In genomic region chr1:36153476-36153875, GRCh38 we compare ENCODE assay signal across 15 cellular contexts. TPM values are rescaled to one million over a fixed set of nuclear protein-coding genes. Genes with fewer than 3 reads are reported as not detected.
DNase-seq lines count a peak whose midpoint lies in the region; ATAC-seq and TF ChIP-seq lines count a peak whose summit lies in the region.
"Had no signal": no experiment of that assay in that cellular context is flagged by ENCODE, and none has a peak within 500 bp of the region (broad histone marks: within the 10 kb centered on the region; RNA-seq: fewer than 3 reads in every experiment).

No MANE protein-coding gene starts in this region.

- CTCF ChIA-PET in A673 (lab: Charles Lee), result interaction anchor here (0.6 kb wide), 1 partner anchor 37 kb away, joined by 4 read pairs; no protein-coding TSS in a partner anchor

- no peak for TF ChIP-seq EP300 in transverse colon (IDR thresholded peaks at IDR 0.05; ENCODE audit: low read depth)

- DNase-seq in A673 (ENCODE audit: low spot score) (no peak), kidney glomerular epithelial cell (lab: John Stamatoyannopoulos, UW) (no peak), H9 (no peak), transverse colon (no peak)
- DNase-seq in CD4-positive, CD25-positive, alpha-beta regulatory T cell, result no peak
- DNase-seq in activated T-helper 2 cell treated with anti-CD3 and anti-CD28 coated beads, Interferon-gamma antibody, Interleukin-2, Interleukin-4, amounts not matched to agents 10 μg/mL and 5 μg/mL and 100 μg/mL, durations not matched to agents 14 hours and 24 hours and 36 hours (ENCODE audit: low spot score), result no peak
- DNase-seq: activated CD8-positive, alpha-beta memory T cell treated with anti-CD3 and anti-CD28 coated beads, Interleukin-2, amount 50 U/mL, for 4 hours; aorta; EL; NCI-H2171 treated with DMSO at 0.1 percent for 48 hours; NK-92 treated with Interleukin-12 subunit alpha and Interleukin-12 subunit beta, amount 100 ng/mL, for 24 hours; stimulated activated CD4-positive, alpha-beta T cell treated with anti-CD3 and anti-CD28 coated beads, Interleukin-15, amount 100 ng/mL, for 24 hours had no signal

- in situ Hi-C loops in transverse colon (cut with MboI; ENCODE audit: low pct_ligation_motif_present in 1 of 4, low pct_unique_long_range_greater_than_20kb in 1 of 4, low sequenced_read_pairs in 3 of 4), result loop anchor here in 1 of 4 donors (5.0 kb wide), 1 partner anchor 134 kb away; no protein-coding TSS in a partner anchor

- no peak overlapping the region for H3K4me2 ChIP-seq in H9 (ENCODE audit: insufficient read depth, insufficient read length, low read length)

- no peak overlapping the region for H4K8ac ChIP-seq in H9 (replicated peaks; ENCODE audit: insufficient read length, low read depth, low read length)

- peaks cover 3% of the 10 kb centered on the region; the same call in 1 of the 2 replicates for H3K79me2 ChIP-seq in H9 (ENCODE audit: insufficient read depth, low read length)

- TF ChIP-seq CTCF in A673 (conservative IDR thresholded peaks at IDR 0.05; ENCODE audit: low read depth, low read length) (no peak), nephron (IDR thresholded peaks at IDR 0.05; ENCODE audit: unreplicated experiment in 3 of 3) (no peak), H9 (conservative IDR thresholded peaks at IDR 0.05) (no peak), transverse colon (IDR thresholded peaks at IDR 0.05) (no peak)

- H3K4me1 ChIP-seq in A673 (ENCODE audit: insufficient read depth, low read length, poor library complexity, severe bottlenecking), result peaks cover 52% of the 10 kb centered on the region
- H3K4me1 ChIP-seq in CD4-positive, CD25-positive, alpha-beta regulatory T cell (ENCODE audit: control insufficient read depth, insufficient read depth, low read length, poor library complexity, severe bottlenecking), result peaks cover 66% of the 10 kb centered on the region
- H3K4me1 ChIP-seq in H9 (ENCODE audit: insufficient read depth, low read length), result peaks cover 3% of the 10 kb centered on the region; the same call in 1 of the 2 replicates
- peaks cover 34 to 57% (median 50%) of the 10 kb centered on the region in 4 donors for H3K4me1 ChIP-seq in transverse colon

- H3K4me3 ChIP-seq in A673 (ENCODE audit: low read depth, low read length, poor library complexity, severe bottlenecking) (no peak overlapping the region), transverse colon (no peak overlapping the region)
- H3K4me3 ChIP-seq in CD4-positive, CD25-positive, alpha-beta regulatory T cell (ENCODE audit: low read depth, low read length), result no peak overlapping the region
- H3K4me3 ChIP-seq: GM12878 had no signal

- H3K9me3 ChIP-seq in A673 (ENCODE audit: low read depth, low read length, poor library complexity, severe bottlenecking) (no peaks in the 10 kb centered on the region), H9 (ENCODE audit: control insufficient read depth, low read depth, low read length) (no peaks in the 10 kb centered on the region), transverse colon (no peaks in the 10 kb centered on the region)
- H3K9me3 ChIP-seq in CD4-positive, CD25-positive, alpha-beta regulatory T cell (ENCODE audit: control insufficient read depth in 2 of 2, low read length in 2 of 2), result no peaks in the 10 kb centered on the region

- BruUV-seq in A673 (replicated peaks; lab: Mats Ljungman, UMichigan), result no TSS peak

- no peak overlapping the region for H4K91ac ChIP-seq in H9 (ENCODE audit: insufficient read length, low read depth, low read length)

- H3K36me3 ChIP-seq in A673 (ENCODE audit: insufficient read depth, low read length, poor library complexity, severe bottlenecking), result no peaks in the 10 kb centered on the region
- H3K36me3 ChIP-seq in CD4-positive, CD25-positive, alpha-beta regulatory T cell (ENCODE audit: control insufficient read depth, insufficient read depth, low read length), result no peaks in the 10 kb centered on the region
- H3K36me3 ChIP-seq in transverse colon, result no peaks in the 10 kb centered on the region

- no peak overlapping the region for H3K9ac ChIP-seq in H9 (ENCODE audit: extremely low read depth, insufficient read length, low read length)

- H3K4ac ChIP-seq in H9 (ENCODE audit: low read depth, low read length), result no peak overlapping the region

- peaks cover 4% of the 10 kb centered on the region for H3K79me1 ChIP-seq in H9 (ENCODE audit: insufficient read depth, low read depth, low read length, poor library complexity, severe bottlenecking)

- peak overlapping the region; percentile 18 to 98 (median 90) for H3K27ac Mint-ChIP-seq in CD4-positive, CD25-positive, alpha-beta regulatory T cell
- H3K27ac Mint-ChIP-seq in activated T-helper 2 cell treated with anti-CD3 and anti-CD28 coated beads, Interferon-gamma antibody, Interleukin-2, Interleukin-4, amounts not matched to agents 10 μg/mL and 5 μg/mL and 100 μg/mL, durations not matched to agents 14 hours and 24 hours and 36 hours, result peak overlapping the region; percentile 67
- H3K27ac Mint-ChIP-seq in nephron (peak overlapping the region; percentile 97 to 98 (median 97)), H9 (no peak overlapping the region)

- no peak overlapping the region for H3T11ph ChIP-seq in H9 (ENCODE audit: low read length)

- no peak overlapping the region for H2BK120ac ChIP-seq in H9 (ENCODE audit: low read depth, low read length, poor library complexity, severe bottlenecking)

- no peak for TF ChIP-seq POLR2A in transverse colon (IDR thresholded peaks at IDR 0.05)

- H2AFZ ChIP-seq in H9 (ENCODE audit: low read length), result no peak overlapping the region

- H2AK5ac ChIP-seq in H9 (ENCODE audit: insufficient read length, low read length), result no peak overlapping the region

- no peaks in the 10 kb centered on the region for H4K20me1 ChIP-seq in H9 (ENCODE audit: control insufficient read depth, insufficient read depth, insufficient read length)

- intact Hi-C loops in A673 (cut with micrococcal nuclease; ENCODE audit: unreplicated experiment) (no loop called here), transverse colon (cut with DNase I; ENCODE audit: low total_unique reads) (loop anchor here (10.0 kb wide), 1 partner anchor 231 kb away; the partner anchor contains the start of gene STK40)
- intact Hi-C loops in activated T-helper 2 cell treated with anti-CD3 and anti-CD28 coated beads, Interferon-gamma antibody, Interleukin-2, Interleukin-4, amounts not matched to agents 10 μg/mL and 5 μg/mL and 100 μg/mL, durations not matched to agents 14 hours and 24 hours and 36 hours (cut with micrococcal nuclease), result loop anchor here (5.0 to 10.0 kb wide), 2 partner anchors 234 to 271 kb away; partner anchors contain the start of gene STK40

- no peak overlapping the region for H2BK20ac ChIP-seq in H9 (ENCODE audit: low read depth, low read length, poor library complexity, severe bottlenecking)

- no peak overlapping the region for H2BK12ac ChIP-seq in H9 (ENCODE audit: insufficient read length, low read depth, low read length)

- H3K23me2 ChIP-seq in H9 (ENCODE audit: insufficient read length, low read depth, low read length, poor library complexity, severe bottlenecking), result peaks cover 22% of the 10 kb centered on the region

- no peaks in the 10 kb centered on the region for H3K27me3 ChIP-seq in A673 (replicated peaks; ENCODE audit: insufficient read depth, low read depth, low read length, poor library complexity)
- H3K27me3 ChIP-seq in CD4-positive, CD25-positive, alpha-beta regulatory T cell (ENCODE audit: control insufficient read depth, insufficient read depth, low read length), result no peaks in the 10 kb centered on the region
- H3K27me3 ChIP-seq in H9 (ENCODE audit: insufficient read depth, low read length), result peaks cover 24% of the 10 kb centered on the region; the same call in 1 of the 2 replicates
- no peaks in the 10 kb centered on the region for H3K27me3 ChIP-seq in transverse colon

- no peak overlapping the region for H3K18ac ChIP-seq in H9 (ENCODE audit: insufficient read length, low read depth, low read length)

- no peaks in the 10 kb centered on the region for H3K36me3 Mint-ChIP-seq in CD4-positive, CD25-positive, alpha-beta regulatory T cell
- peaks cover 14% of the 10 kb centered on the region for H3K36me3 Mint-ChIP-seq in activated T-helper 2 cell treated with anti-CD3 and anti-CD28 coated beads, Interferon-gamma antibody, Interleukin-2, Interleukin-4, amounts not matched to agents 10 μg/mL and 5 μg/mL and 100 μg/mL, durations not matched to agents 14 hours and 24 hours and 36 hours (ENCODE audit: low read depth)
- peaks cover 4% of the 10 kb centered on the region for H3K36me3 Mint-ChIP-seq in nephron (ENCODE audit: low read depth)
- H3K36me3 Mint-ChIP-seq in H9 (ENCODE audit: insufficient read depth in 1 of 3, low read depth in 3 of 3), result 0 out of 7 replicates have a peak, but pooled peaks cover 0 to 2% (median 0%) of the 10 kb centered on the region in 3 experiments

- H3K14ac ChIP-seq in H9 (ENCODE audit: insufficient read depth, low read length), result no peak overlapping the region

- WGBS in H9 (ENCODE audit: extremely low coverage, insufficient read length, low lambda C conversion rate), result no CpG with 5 or more reads among the region's 6 CpGs
- WGBS in transverse colon (ENCODE audit: low coverage in 1 of 2), 2 donors, result 94% methylated on average over 6 of the region's 6 CpGs; no CpG with 5 or more reads in 1 of the 2 donors

- H3K23ac ChIP-seq in H9 (ENCODE audit: insufficient read length, low read depth, low read length), result no peak overlapping the region

- ATAC-seq in CD4-positive, CD25-positive, alpha-beta regulatory T cell (ENCODE audit: low read depth in 2 of 2), result no peak
- no peak for ATAC-seq in GM18909 (IDR thresholded peaks at IDR 0.05; ENCODE audit: poor library complexity, unreplicated experiment)
- ATAC-seq: GM12878 had no signal

- H3K27ac ChIP-seq in A673 (ENCODE audit: low read depth, low read length, poor library complexity, severe bottlenecking), result peak overlapping the region; percentile 80
- no peak overlapping the region for H3K27ac ChIP-seq in CD4-positive, CD25-positive, alpha-beta regulatory T cell (ENCODE audit: insufficient read depth, low read length, poor library complexity, severe bottlenecking)
- H3K27ac ChIP-seq in H9 (ENCODE audit: insufficient read length, low read depth, low read length), result no peak overlapping the region
- no peak overlapping the region for H3K27ac ChIP-seq in transverse colon

- no peak overlapping the region for H2BK5ac ChIP-seq in H9 (ENCODE audit: insufficient read length, low read length)

- no peaks in the 10 kb centered on the region for H3K27me3 Mint-ChIP-seq in CD4-positive, CD25-positive, alpha-beta regulatory T cell
- no peaks in the 10 kb centered on the region for H3K27me3 Mint-ChIP-seq in activated T-helper 2 cell treated with anti-CD3 and anti-CD28 coated beads, Interferon-gamma antibody, Interleukin-2, Interleukin-4, amounts not matched to agents 10 μg/mL and 5 μg/mL and 100 μg/mL, durations not matched to agents 14 hours and 24 hours and 36 hours (ENCODE audit: low read depth)
- H3K27me3 Mint-ChIP-seq in nephron (ENCODE audit: low read depth) (peaks cover 3% of the 10 kb centered on the region), H9 (ENCODE audit: low read depth) (peaks cover 38% of the 10 kb centered on the region)

- H3K56ac ChIP-seq in H9 (ENCODE audit: insufficient read length, low read depth, low read length), result no peak overlapping the region

- peak overlapping the region; percentile 48 to 97 (median 67) for H3K4me3 Mint-ChIP-seq in CD4-positive, CD25-positive, alpha-beta regulatory T cell
- no peak overlapping the region for H3K4me3 Mint-ChIP-seq in activated T-helper 2 cell treated with anti-CD3 and anti-CD28 coated beads, Interferon-gamma antibody, Interleukin-2, Interleukin-4, amounts not matched to agents 10 μg/mL and 5 μg/mL and 100 μg/mL, durations not matched to agents 14 hours and 24 hours and 36 hours (ENCODE audit: low read depth)
- H3K4me3 Mint-ChIP-seq in nephron (peak overlapping the region; percentile 31 to 92 (median 66)), H9 (peak overlapping the region in 1 of 2 experiments; percentile 52; a peak in 2 of 5 replicates)

- H3K9me3 Mint-ChIP-seq in CD4-positive, CD25-positive, alpha-beta regulatory T cell, result peaks cover 0 to 1% (median 0%) of the 10 kb centered on the region in 7 donors
- H3K9me3 Mint-ChIP-seq in activated T-helper 2 cell treated with anti-CD3 and anti-CD28 coated beads, Interferon-gamma antibody, Interleukin-2, Interleukin-4, amounts not matched to agents 10 μg/mL and 5 μg/mL and 100 μg/mL, durations not matched to agents 14 hours and 24 hours and 36 hours, result no peaks in the 10 kb centered on the region
- no peaks in the 10 kb centered on the region for H3K9me3 Mint-ChIP-seq in nephron
- no peaks in the 10 kb centered on the region for H3K9me3 Mint-ChIP-seq in H9

- no peak overlapping the region for H2BK15ac ChIP-seq in H9 (ENCODE audit: low read depth, low read length)

- no peak overlapping the region for H4K5ac ChIP-seq in H9 (ENCODE audit: insufficient read length, low read depth, low read length)

- peaks cover 0 to 80% (median 42%) of the 10 kb centered on the region in 4 donors for H3K4me1 Mint-ChIP-seq in CD4-positive, CD25-positive, alpha-beta regulatory T cell
- peaks cover 55% of the 10 kb centered on the region for H3K4me1 Mint-ChIP-seq in activated T-helper 2 cell treated with anti-CD3 and anti-CD28 coated beads, Interferon-gamma antibody, Interleukin-2, Interleukin-4, amounts not matched to agents 10 μg/mL and 5 μg/mL and 100 μg/mL, durations not matched to agents 14 hours and 24 hours and 36 hours (ENCODE audit: low read depth)
- H3K4me1 Mint-ChIP-seq in nephron, result peaks cover 69% of the 10 kb centered on the region
- H3K4me1 Mint-ChIP-seq in H9, result peaks cover 41 to 47% of the 10 kb centered on the region in 2 experiments

- POLR2A ChIA-PET in A673 (lab: Charles Lee; ENCODE audit: low non-redundant PET), result no interaction called here

RNA-seq across cellular contexts. Expression of gene MAP7D1, which starts 2.5 kb away (rescaled TPM):
- total RNA-seq in A673 (2021) (192 and 206 TPM in 2 replicates), H9 (2021) (49.9 and 51.6 TPM in 2 replicates), transverse colon (100 to 1,000 TPM in 1 of 4 donors, 10 to 100 TPM in 3; 74.3 to 187 (median 86.0) TPM)
- total RNA-seq in CD4-positive, CD25-positive, alpha-beta regulatory T cell, result 178 TPM
- polyA plus RNA-seq in CD4-positive, CD25-positive, alpha-beta regulatory T cell, result 10 to 100 TPM; 10.1 to 16.3 (median 13.1) TPM
- 162 and 172 TPM in 2 replicates for total RNA-seq in activated T-helper 2 cell treated with anti-CD3 and anti-CD28 coated beads, Interferon-gamma antibody, Interleukin-2, Interleukin-4, amounts not matched to agents 10 μg/mL and 5 μg/mL and 100 μg/mL, durations not matched to agents 14 hours and 24 hours and 36 hours

RNA-seq across cellular contexts. Expression of gene TRAPPC3, which starts 4.2 kb away (rescaled TPM):
- total RNA-seq in A673 (2021), result 86.5 and 86.6 TPM in 2 replicates
- 45.6 TPM for total RNA-seq in CD4-positive, CD25-positive, alpha-beta regulatory T cell
- polyA plus RNA-seq in CD4-positive, CD25-positive, alpha-beta regulatory T cell, result 100 to 1,000 TPM; 112 to 137 (median 126) TPM
- total RNA-seq in activated T-helper 2 cell treated with anti-CD3 and anti-CD28 coated beads, Interferon-gamma antibody, Interleukin-2, Interleukin-4, amounts not matched to agents 10 μg/mL and 5 μg/mL and 100 μg/mL, durations not matched to agents 14 hours and 24 hours and 36 hours, result 68.4 and 71.5 TPM in 2 replicates
- 48.6 and 52.7 TPM in 2 replicates for total RNA-seq in H9 (2021)
- 100 to 1,000 TPM in 3 of 4 donors, 10 to 100 TPM in 1; 54.6 to 165 (median 105) TPM for total RNA-seq in transverse colon

RNA-seq across cellular contexts. Expression of gene COL8A2, which starts 28.5 kb away (rescaled TPM):
- total RNA-seq in A673 (2021), result 0.22 and 0.24 TPM in 2 replicates
- total RNA-seq in CD4-positive, CD25-positive, alpha-beta regulatory T cell, result not detected
- under 1 TPM in 1 of 4 donors, not detected in 3; 0.03 TPM for polyA plus RNA-seq in CD4-positive, CD25-positive, alpha-beta regulatory T cell
- total RNA-seq in activated T-helper 2 cell treated with anti-CD3 and anti-CD28 coated beads, Interferon-gamma antibody, Interleukin-2, Interleukin-4, amounts not matched to agents 10 μg/mL and 5 μg/mL and 100 μg/mL, durations not matched to agents 14 hours and 24 hours and 36 hours, result not detected in 2 replicates
- 1.5 TPM in 2 replicates for total RNA-seq in H9 (2021)
- total RNA-seq in transverse colon, result 1 to 10 TPM; 1.2 to 5.4 (median 1.7) TPM
- total RNA-seq: GM12878 had no signal

Comparison
In these comparisons a context has a peak if more than half of its experiments do, and no peak if none do; other contexts are left out.
1. H3K27ac Mint-ChIP-seq: peak in CD4-positive, CD25-positive, alpha-beta regulatory T cell (3 of 3), activated T-helper 2 cell treated with anti-CD3 and anti-CD28 coated beads, Interferon-gamma antibody, Interleukin-2, Interleukin-4, amounts not matched to agents 10 μg/mL and 5 μg/mL and 100 μg/mL, durations not matched to agents 14 hours and 24 hours and 36 hours (single experiment) and nephron (3 of 3); none in H9 (0 of 3).